In genomic region chr3:45409921-45410320, GRCh38 we compare ENCODE assay signal across 18 cellular contexts. TPM values are rescaled to one million over a fixed set of nuclear protein-coding genes. Genes with fewer than 3 reads are reported as not detected.
DNase-seq lines count a peak whose midpoint lies in the region; ATAC-seq and TF ChIP-seq lines count a peak whose summit lies in the region.
"Had no signal": no experiment of that assay in that cellular context is flagged by ENCODE, and none has a peak within 500 bp of the region (broad histone marks: within the 10 kb centered on the region; RNA-seq: fewer than 3 reads in every experiment).

No MANE protein-coding gene starts in this region.

- peak overlapping the region; percentile 58 for H3K27ac ChIP-seq in angular gyrus (ENCODE audit: low read depth, low read length)
- peak overlapping the region in 3 of 4 donors; percentile 9 to 66 (median 64) for H3K27ac ChIP-seq in gastroesophageal sphincter
- H3K27ac ChIP-seq in stomach: peak overlapping the region in 1 of 5 donors; percentile 54
- H3K27ac ChIP-seq: brain microvascular endothelial cell had no signal

- no peaks in the 10 kb centered on the region for H3K27me3 ChIP-seq in gastroesophageal sphincter
- H3K27me3 ChIP-seq in stomach: no peaks in the 10 kb centered on the region
- H3K27me3 ChIP-seq: brain microvascular endothelial cell had no signal

- H3K27ac Mint-ChIP-seq in stimulated activated naive CD8-positive, alpha-beta T cell treated with anti-CD3 and anti-CD28 coated beads, Interleukin-15, amount 100 ng/mL, for 72 hours: no peak overlapping the region
- H3K27ac Mint-ChIP-seq: activated CD8-positive, alpha-beta T cell treated with anti-CD3 and anti-CD28 coated beads, Interleukin-2, amount 10 ng/mL, durations not matched to agents 7 days and 5 days; nephron progenitor cell; WTC11 had no signal

- 26 to 36% methylated on average over 4 of the region's 4 CpGs for WGBS in gastroesophageal sphincter (ENCODE audit: low coverage in 1 of 2), 2 donors
- WGBS in stomach, 5 donors: 60 to 91% (median 80%) methylated on average over 4 of the region's 4 CpGs

- H3K9me3 ChIP-seq in gastroesophageal sphincter: no peaks in the 10 kb centered on the region
- H3K9me3 ChIP-seq in stomach: peaks cover 0 to 12% (median 4%) of the 10 kb centered on the region in 4 donors

- H3K4me1 ChIP-seq in gastroesophageal sphincter (peaks cover 4 to 32% (median 11%) of the 10 kb centered on the region in 3 donors), stomach (peaks cover 0 to 24% (median 0%) of the 10 kb centered on the region in 4 donors)

- peak; percentile 89 for ATAC-seq in gastroesophageal sphincter
- ATAC-seq in stimulated activated naive CD8-positive, alpha-beta T cell treated with anti-CD3 and anti-CD28 coated beads, Interleukin-15, amount 100 ng/mL, for 72 hours: no peak
- ATAC-seq: activated CD8-positive, alpha-beta T cell treated with anti-CD3 and anti-CD28 coated beads, Interleukin-2, amount 10 ng/mL, durations not matched to agents 7 days and 5 days; activated T-helper 17 cell treated with anti-CD3 and anti-CD28 coated beads, Interleukin-2, amount 50 U/mL, for 72 hours; WTC11 had no signal

- intact Hi-C loops in stomach (cut with DNase I; ENCODE audit: low total_unique reads): no loop called here

- peaks cover 8% of the 10 kb centered on the region for H3K4me1 Mint-ChIP-seq in stimulated activated naive CD8-positive, alpha-beta T cell treated with anti-CD3 and anti-CD28 coated beads, Interleukin-15, amount 100 ng/mL, for 72 hours
- H3K4me1 Mint-ChIP-seq: nephron progenitor cell had no signal

- peaks cover 0 to 13% of the 10 kb centered on the region in 2 donors for H3K36me3 ChIP-seq in gastroesophageal sphincter
- H3K36me3 ChIP-seq in stomach: peaks cover 6 to 38% (median 28%) of the 10 kb centered on the region in 4 donors

- peak; percentile 63 for DNase-seq in Ammon's horn (ENCODE audit: low spot score)
- peak; percentile 69 for DNase-seq in putamen (ENCODE audit: low spot score)
- no peak for DNase-seq in SKM-1 treated with dmso at 0.1 percent for 144 hours (lab: John Stamatoyannopoulos, UW; ENCODE audit: unreplicated experiment)
- DNase-seq in stimulated activated naive CD8-positive, alpha-beta T cell treated with anti-CD3 and anti-CD28 coated beads, Interleukin-15, amount 100 ng/mL, for 72 hours: no peak
- DNase-seq in NCI-H2107 treated with DMSO at 0.1 percent for 48 hours (lab: John Stamatoyannopoulos, UW; ENCODE audit: unreplicated experiment): no peak
- no peak for DNase-seq in stomach
- DNase-seq: activated CD8-positive, alpha-beta T cell treated with anti-CD3 and anti-CD28 coated beads, Interleukin-2, amount 10 ng/mL, durations not matched to agents 7 days and 5 days; brain microvascular endothelial cell; H7; NCI-H2081; NCI-H774; nephron progenitor cell; T-helper 1 cell had no signal

- no peaks in the 10 kb centered on the region for H3K27me3 Mint-ChIP-seq in stimulated activated naive CD8-positive, alpha-beta T cell treated with anti-CD3 and anti-CD28 coated beads, Interleukin-15, amount 100 ng/mL, for 72 hours
- H3K27me3 Mint-ChIP-seq: activated T-helper 17 cell treated with anti-CD3 and anti-CD28 coated beads, Interleukin-2, amount 50 U/mL, for 72 hours had no signal

- TF ChIP-seq CTCF in gastroesophageal sphincter (IDR thresholded peaks at IDR 0.05): no peak
- TF ChIP-seq CTCF in stomach (IDR thresholded peaks at IDR 0.05): no peak

- TF ChIP-seq EP300 in gastroesophageal sphincter (IDR thresholded peaks at IDR 0.05) (no peak), stomach (IDR thresholded peaks at IDR 0.05) (no peak)

- no peaks in the 10 kb centered on the region for H3K9me3 Mint-ChIP-seq in stimulated activated naive CD8-positive, alpha-beta T cell treated with anti-CD3 and anti-CD28 coated beads, Interleukin-15, amount 100 ng/mL, for 72 hours
- H3K9me3 Mint-ChIP-seq: activated T-helper 17 cell treated with anti-CD3 and anti-CD28 coated beads, Interleukin-2, amount 50 U/mL, for 72 hours had no signal

- H3K4me3 Mint-ChIP-seq in stimulated activated naive CD8-positive, alpha-beta T cell treated with anti-CD3 and anti-CD28 coated beads, Interleukin-15, amount 100 ng/mL, for 72 hours: no peak overlapping the region
- H3K4me3 Mint-ChIP-seq: activated CD8-positive, alpha-beta T cell treated with anti-CD3 and anti-CD28 coated beads, Interleukin-2, amount 10 ng/mL, durations not matched to agents 7 days and 5 days; activated T-helper 17 cell treated with anti-CD3 and anti-CD28 coated beads, Interleukin-2, amount 50 U/mL, for 72 hours; nephron progenitor cell; WTC11 had no signal

- no peak overlapping the region for H3K4me3 ChIP-seq in gastroesophageal sphincter
- no peak overlapping the region for H3K4me3 ChIP-seq in stomach
- H3K4me3 ChIP-seq: lung had no signal

- no peak for TF ChIP-seq POLR2A in gastroesophageal sphincter (IDR thresholded peaks at IDR 0.05)
- TF ChIP-seq POLR2A in stomach (IDR thresholded peaks at IDR 0.05): no peak

RNA-seq across cellular contexts. Expression of gene LARS2, which starts 21.5 kb away (rescaled TPM):
- 10 to 100 TPM; 10.1 to 20.2 (median 15.4) TPM for total RNA-seq in gastroesophageal sphincter
- total RNA-seq in stomach: 10 to 100 TPM in 3 of 5 donors, 1 to 10 TPM in 2; 4.3 to 24.8 (median 15.8) TPM
- 1 to 10 TPM; 3.1 to 4.6 (median 3.1) TPM for polyA plus RNA-seq in stomach

Comparison
In these comparisons a context has a peak if more than half of its experiments do, and no peak if none do; other contexts are left out.
1. DNase-seq: peak in Ammon's horn (single experiment) and putamen (single experiment); none in SKM-1 treated with dmso at 0.1 percent for 144 hours (single experiment), stimulated activated naive CD8-positive, alpha-beta T cell treated with anti-CD3 and anti-CD28 coated beads, Interleukin-15, amount 100 ng/mL, for 72 hours (0 of 2), NCI-H2107 treated with DMSO at 0.1 percent for 48 hours (single experiment) and stomach (single experiment).